In genomic region chr6:167849846-167850459, GRCh38 we compare ENCODE assay signal across 9 cellular contexts. TPM values are rescaled to one million over a fixed set of nuclear protein-coding genes. Genes with fewer than 3 reads are reported as not detected.
DNase-seq lines count a peak whose midpoint lies in the region; ATAC-seq, FAIRE-seq and TF ChIP-seq lines count a peak whose summit lies in the region.
"Had no signal": no experiment of that assay in that cellular context is flagged by ENCODE, and none has a peak within 500 bp of the region (broad histone marks: within the 10 kb centered on the region; RNA-seq: fewer than 3 reads in every experiment).

No MANE protein-coding gene starts in this region.

- H3K4me3 ChIP-seq in SJSA1: peak overlapping the region; percentile 10; the same call in 1 of the 2 replicates
- H3K4me3 ChIP-seq in hepatocyte: no peak overlapping the region
- H3K4me3 ChIP-seq: HAP-1 had no signal

- H3K79me2 ChIP-seq in hepatocyte: peaks cover 100% of the 10 kb centered on the region

- no peaks in the 10 kb centered on the region for H3K9me2 ChIP-seq in hepatocyte (replicated peaks; ENCODE audit: insufficient read depth)

- no peak for ATAC-seq in GM18519 (IDR thresholded peaks at IDR 0.05; ENCODE audit: low FRiP score, unreplicated experiment)

- no peak overlapping the region for H2AFZ ChIP-seq in hepatocyte

- H3K9me3 ChIP-seq in SJSA1 (replicated peaks) (no peaks in the 10 kb centered on the region), hepatocyte (ENCODE audit: low read depth) (no peaks in the 10 kb centered on the region)
- H3K9me3 ChIP-seq: HAP-1 had no signal

- H3K36me3 ChIP-seq in SJSA1: no peaks in the 10 kb centered on the region
- H3K36me3 ChIP-seq in hepatocyte (replicated peaks; ENCODE audit: insufficient read depth, low read depth): no peaks in the 10 kb centered on the region
- H3K36me3 ChIP-seq: HAP-1 had no signal

- H3K27me3 ChIP-seq in SJSA1 (replicated peaks) (no peaks in the 10 kb centered on the region), hepatocyte (no peaks in the 10 kb centered on the region)

- H4K20me1 ChIP-seq in hepatocyte (ENCODE audit: insufficient read depth, poor library complexity, severe bottlenecking): peaks cover 67% of the 10 kb centered on the region

- H3K4me2 ChIP-seq in hepatocyte: peak overlapping the region; percentile 66

- no peak for DNase-seq in H54 (ENCODE audit: insufficient read length, low spot score)
- peak in 1 of 2 experiments; percentile 67 for DNase-seq in SJSA1 (ENCODE audit: low read depth in 1 of 2, low spot score in 2 of 2)
- DNase-seq in hepatocyte (ENCODE audit: low spot score): peak; percentile 39
- peak; percentile 17 for DNase-seq in pulmonary artery endothelial cell (ENCODE audit: low read depth, low spot score)
- no peak for DNase-seq in stimulated activated naive CD4-positive, alpha-beta T cell (lab: John Stamatoyannopoulos, UW)
- no peak for DNase-seq in inferior parietal cortex (ENCODE audit: extremely low spot score)
- DNase-seq in stimulated activated CD4-positive, alpha-beta T cell treated with anti-CD3 and anti-CD28 coated beads, Interleukin-12 subunit alpha, Interleukin-12 subunit beta, amount 100 ng/mL, for 4 hours: no peak

- H3K4me1 ChIP-seq in SJSA1 (replicated peaks) (peaks cover 22% of the 10 kb centered on the region), hepatocyte (ENCODE audit: insufficient read depth) (peaks cover 26% of the 10 kb centered on the region)

- 18% methylated on average over 4 of the region's 4 CpGs for WGBS in hepatocyte (ENCODE audit: low lambda C conversion rate, missing lambda C conversion rate)

- no peak for TF ChIP-seq POLR2A in H54 (IDR thresholded peaks at IDR 0.05; ENCODE audit: low read depth, low read length)

- no peak for TF ChIP-seq CTCF in hepatocyte (IDR thresholded peaks at IDR 0.05; ENCODE audit: poor library complexity)

- H3K27ac ChIP-seq in SJSA1 (peak overlapping the region; percentile 72), hepatocyte (peak overlapping the region; percentile 81)

- peak; percentile 95 for FAIRE-seq in H54 (lab: Jason Lieb, UNC)

RNA-seq across cellular contexts. Expression of gene AFDN, which starts 23.2 kb away (rescaled TPM):
- total RNA-seq in SJSA1 (2014; rRNA removed; shearing (Covaris generic)): 88.2 and 118 TPM in 2 replicates
- total RNA-seq in hepatocyte (192 and 198 TPM in 2 replicates), pulmonary artery endothelial cell (84.1 and 113 TPM in 2 replicates)
- polyA plus RNA-seq in hepatocyte: 130 and 173 TPM in 2 replicates

Comparison
In these comparisons a context has a peak if more than half of its experiments do, and no peak if none do; other contexts are left out.
1. DNase-seq: peak in hepatocyte (single experiment) and pulmonary artery endothelial cell (single experiment); none in H54 (single experiment), stimulated activated naive CD4-positive, alpha-beta T cell (0 of 6), inferior parietal cortex (single experiment) and stimulated activated CD4-positive, alpha-beta T cell treated with anti-CD3 and anti-CD28 coated beads, Interleukin-12 subunit alpha, Interleukin-12 subunit beta, amount 100 ng/mL, for 4 hours (single experiment).